ENCODE assay signal across 12 cellular contexts in the genomic region with DNA sequence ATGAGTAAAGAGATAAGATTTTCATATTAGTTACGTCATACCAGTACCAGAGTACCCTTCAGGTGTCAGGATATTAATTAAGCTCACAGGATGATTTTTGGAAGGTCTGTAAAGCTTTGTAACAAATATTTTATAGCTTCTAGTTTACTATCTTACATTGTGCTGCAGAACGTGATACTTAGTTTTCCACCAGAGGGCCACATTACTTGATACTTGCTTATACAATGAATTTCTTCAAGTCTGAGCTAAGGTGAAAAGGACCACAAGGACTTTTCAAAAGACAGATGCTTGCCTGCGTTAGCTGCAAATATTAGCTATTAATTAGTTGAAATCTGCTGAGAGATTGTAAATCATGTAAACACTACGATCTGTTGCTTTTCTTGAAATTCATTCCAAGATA. TPM values are rescaled to one million over a fixed set of nuclear protein-coding genes. Genes with fewer than 3 reads are reported as not detected.
DNase-seq lines count a peak whose midpoint lies in the region; ATAC-seq and TF ChIP-seq lines count a peak whose summit lies in the region.
"Had no signal": no experiment of that assay in that cellular context is flagged by ENCODE, and none has a peak within 500 bp of the region (broad histone marks: within the 10 kb centered on the region; RNA-seq: fewer than 3 reads in every experiment).

No MANE protein-coding gene starts in this region.

- H3K36me3 ChIP-seq in OCI-LY1 (ENCODE audit: insufficient read depth, low read length) (no peaks in the 10 kb centered on the region), smooth muscle cell (ENCODE audit: low read depth) (no peaks in the 10 kb centered on the region)

- H3K36me3 Mint-ChIP-seq in activated T-helper 17 cell treated with anti-CD3 and anti-CD28 coated beads, Interleukin-2, amount 50 U/mL, for 72 hours (ENCODE audit: low read depth), result no peaks in the 10 kb centered on the region

- WGBS in smooth muscle cell (ENCODE audit: low lambda C conversion rate), result 56% methylated on average over 4 of the region's 4 CpGs

- H3K9me3 ChIP-seq in OCI-LY1 (ENCODE audit: low read length) (no peaks in the 10 kb centered on the region), smooth muscle cell (replicated peaks; ENCODE audit: low read depth) (no peaks in the 10 kb centered on the region)

- H4K20me1 ChIP-seq in OCI-LY1 (ENCODE audit: insufficient read depth, low read length), result no peaks in the 10 kb centered on the region
- H4K20me1 ChIP-seq in smooth muscle cell (ENCODE audit: low read depth), result no peaks in the 10 kb centered on the region

- H3K27me3 Mint-ChIP-seq in activated T-helper 17 cell treated with anti-CD3 and anti-CD28 coated beads, Interleukin-2, amount 50 U/mL, for 72 hours, result no peaks in the 10 kb centered on the region
- H3K27me3 Mint-ChIP-seq: activated CD4-positive, alpha-beta memory T cell treated with anti-CD3 and anti-CD28 coated beads, Interleukin-2, amount 10 ng/mL, durations not matched to agents 7 days and 5 days; CD4-positive, alpha-beta T cell had no signal

- DNase-seq in SIG-M5 treated with dmso at 0.1 percent for 504 hours (lab: John Stamatoyannopoulos, UW; ENCODE audit: unreplicated experiment) (peak; percentile 35), SIG-M5 (lab: John Stamatoyannopoulos, UW) (no peak), epithelial cell of esophagus (ENCODE audit: low read depth) (peak; percentile 33), smooth muscle cell (lab: John Stamatoyannopoulos, UW; ENCODE audit: unreplicated experiment) (no peak)
- no peak for DNase-seq in stimulated activated CD4-positive, alpha-beta T cell treated with anti-CD3 and anti-CD28 coated beads, Interleukin-2, amount 100 ng/mL, for 24 hours
- DNase-seq: activated CD4-positive, alpha-beta memory T cell treated with anti-CD3 and anti-CD28 coated beads, Interleukin-2, amount 10 ng/mL, durations not matched to agents 7 days and 5 days; CD4-positive, alpha-beta T cell; NCI-H1930 had no signal

- H3F3A ChIP-seq in OCI-LY1 (ENCODE audit: insufficient read depth, low read length) (no peaks in the 10 kb centered on the region), smooth muscle cell (ENCODE audit: low read depth) (no peaks in the 10 kb centered on the region)

- H3K4me3 Mint-ChIP-seq in activated T-helper 17 cell treated with anti-CD3 and anti-CD28 coated beads, Interleukin-2, amount 50 U/mL, for 72 hours, result no peak overlapping the region
- H3K4me3 Mint-ChIP-seq: activated CD4-positive, alpha-beta memory T cell treated with anti-CD3 and anti-CD28 coated beads, Interleukin-2, amount 10 ng/mL, durations not matched to agents 7 days and 5 days; CD4-positive, alpha-beta T cell had no signal

- H3K9ac ChIP-seq in OCI-LY1 (ENCODE audit: low read length), result no peak overlapping the region
- no peak overlapping the region for H3K9ac ChIP-seq in smooth muscle cell (ENCODE audit: low read depth)

- H3K27me3 ChIP-seq in OCI-LY1 (ENCODE audit: insufficient read depth, low read length) (no peaks in the 10 kb centered on the region), smooth muscle cell (ENCODE audit: low read depth) (peaks cover 5% of the 10 kb centered on the region)

- H3K4me2 ChIP-seq in OCI-LY1 (ENCODE audit: low read length) (no peak overlapping the region), smooth muscle cell (no peak overlapping the region)

- H3K4me1 Mint-ChIP-seq in activated T-helper 17 cell treated with anti-CD3 and anti-CD28 coated beads, Interleukin-2, amount 50 U/mL, for 72 hours, result no peaks in the 10 kb centered on the region
- H3K4me1 Mint-ChIP-seq: activated CD4-positive, alpha-beta memory T cell treated with anti-CD3 and anti-CD28 coated beads, Interleukin-2, amount 10 ng/mL, durations not matched to agents 7 days and 5 days had no signal

- ATAC-seq in activated T-helper 17 cell treated with anti-CD3 and anti-CD28 coated beads, Interleukin-2, amount 50 U/mL, for 72 hours (replicated peaks), result no peak
- no peak for ATAC-seq in GM18861 (IDR thresholded peaks at IDR 0.05; ENCODE audit: unreplicated experiment)

- no peaks in the 10 kb centered on the region for H3K9me2 ChIP-seq in OCI-LY1 (ENCODE audit: low read depth, low read length)

- TF ChIP-seq CTCF in OCI-LY1 (IDR thresholded peaks at IDR 0.05; ENCODE audit: low read length), result peak; percentile 46
- TF ChIP-seq CTCF in epithelial cell of esophagus (IDR thresholded peaks at IDR 0.05; ENCODE audit: insufficient read depth, low read depth, low read length, missing control alignments), result peak; percentile 45
- TF ChIP-seq CTCF in smooth muscle cell (IDR thresholded peaks at IDR 0.05; ENCODE audit: borderline replicate concordance, insufficient read depth, poor library complexity, severe bottlenecking), result peak; percentile 23

- H3K4me3 ChIP-seq in OCI-LY1 (ENCODE audit: low read depth, low read length, poor library complexity, severe bottlenecking) (no peak overlapping the region), epithelial cell of esophagus (ENCODE audit: low read length) (no peak overlapping the region), smooth muscle cell (no peak overlapping the region)

- no peaks in the 10 kb centered on the region for H3K79me2 ChIP-seq in OCI-LY1 (ENCODE audit: insufficient read depth, low read length)
- no peaks in the 10 kb centered on the region for H3K79me2 ChIP-seq in smooth muscle cell (ENCODE audit: low read depth)

- no peaks in the 10 kb centered on the region for H3K4me1 ChIP-seq in OCI-LY1 (ENCODE audit: insufficient read depth, low read length, severe bottlenecking)
- H3K4me1 ChIP-seq in smooth muscle cell (ENCODE audit: low read depth), result no peaks in the 10 kb centered on the region

- H3K9me3 Mint-ChIP-seq in activated T-helper 17 cell treated with anti-CD3 and anti-CD28 coated beads, Interleukin-2, amount 50 U/mL, for 72 hours, result no peaks in the 10 kb centered on the region
- H3K9me3 Mint-ChIP-seq: activated CD4-positive, alpha-beta memory T cell treated with anti-CD3 and anti-CD28 coated beads, Interleukin-2, amount 10 ng/mL, durations not matched to agents 7 days and 5 days; CD4-positive, alpha-beta T cell had no signal

- H3K27ac ChIP-seq in OCI-LY1 (ENCODE audit: low read depth, low read length, poor library complexity, severe bottlenecking) (no peak overlapping the region), smooth muscle cell (ENCODE audit: low read depth) (no peak overlapping the region)

- H2AFZ ChIP-seq in OCI-LY1 (ENCODE audit: low read length), result no peak overlapping the region
- peak overlapping the region; percentile 17 for H2AFZ ChIP-seq in smooth muscle cell (ENCODE audit: low read depth)

- no peak overlapping the region for H3K27ac Mint-ChIP-seq in activated T-helper 17 cell treated with anti-CD3 and anti-CD28 coated beads, Interleukin-2, amount 50 U/mL, for 72 hours
- H3K27ac Mint-ChIP-seq: activated CD4-positive, alpha-beta memory T cell treated with anti-CD3 and anti-CD28 coated beads, Interleukin-2, amount 10 ng/mL, durations not matched to agents 7 days and 5 days; CD4-positive, alpha-beta T cell had no signal

RNA-seq across cellular contexts. Expression of gene FOXP2, which starts 12.2 kb away (rescaled TPM):
- 0.63 and 1.1 TPM in 2 replicates for total RNA-seq in smooth muscle cell
- polyA plus RNA-seq in smooth muscle cell, result 0.86 and 0.97 TPM in 2 replicates
- not detected for total RNA-seq in activated T-helper 17 cell treated with anti-CD3 and anti-CD28 coated beads, Interleukin-2, amount 50 U/mL, for 72 hours
- total RNA-seq: activated CD4-positive, alpha-beta memory T cell treated with anti-CD3 and anti-CD28 coated beads, Interleukin-2, amount 10 ng/mL, durations not matched to agents 7 days and 5 days; CD4-positive, alpha-beta T cell; pulmonary artery endothelial cell had no signal

Comparison
In these comparisons a context has a peak if more than half of its experiments do, and no peak if none do; other contexts are left out.
1. DNase-seq: peak in SIG-M5 treated with dmso at 0.1 percent for 504 hours (single experiment) and epithelial cell of esophagus (single experiment); none in SIG-M5 (single experiment), smooth muscle cell (single experiment) and stimulated activated CD4-positive, alpha-beta T cell treated with anti-CD3 and anti-CD28 coated beads, Interleukin-2, amount 100 ng/mL, for 24 hours (0 of 2).
2. Peak in every context shown above with its lines, with median percentiles within 50 percentile points of each other: CTCF ChIP-seq.